Comparison of ENCODE assay signal across 10 cellular contexts in the genomic region with DNA sequence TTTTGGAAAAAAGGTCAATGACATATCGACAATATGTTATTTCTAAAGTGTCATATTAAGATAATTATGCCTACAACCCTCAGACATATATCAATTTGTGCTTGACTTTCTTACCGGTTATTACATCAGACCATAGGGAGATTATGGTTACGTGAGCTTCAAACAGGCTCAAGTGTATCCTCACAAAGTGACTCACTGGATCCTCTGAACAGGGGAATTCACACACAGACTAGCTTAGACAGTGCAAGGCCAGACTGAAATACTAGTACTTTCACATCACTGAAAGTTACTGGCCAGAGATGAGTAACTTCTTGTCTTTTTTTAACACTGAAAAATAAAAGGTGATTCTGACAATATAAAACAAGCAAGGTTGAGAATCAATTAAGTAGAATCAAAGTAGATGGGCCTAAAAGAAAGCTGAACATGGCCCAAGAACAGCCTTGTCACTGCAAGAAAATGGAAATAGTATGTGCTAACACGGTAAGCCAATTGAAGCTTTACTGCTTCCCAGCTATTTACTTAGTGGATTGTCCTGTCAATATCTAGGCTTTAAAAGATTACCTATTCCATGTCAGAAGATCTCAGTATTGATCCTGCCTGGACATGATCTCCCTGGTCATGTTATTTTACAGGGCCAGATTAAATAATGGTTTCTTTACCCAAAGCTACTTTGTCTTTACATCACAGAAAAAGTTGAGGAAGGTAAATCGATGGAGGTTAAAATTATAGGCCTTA.
DNase-seq lines count a peak whose midpoint lies in the region; ATAC-seq and TF ChIP-seq lines count a peak whose summit lies in the region.
"Had no signal": no experiment of that assay in that cellular context is flagged by ENCODE, and none has a peak within 500 bp of the region (broad histone marks: within the 10 kb centered on the region; RNA-seq: fewer than 3 reads in every experiment).

No MANE protein-coding gene starts in this region.

- no peaks in the 10 kb centered on the region for H3K27me3 ChIP-seq in SJCRH30

- no peaks in the 10 kb centered on the region for H3K9me3 ChIP-seq in SJCRH30 (replicated peaks)

- POLR2A ChIA-PET in HEK293T (lab: Yijun Ruan, JAX) = no interaction called here

- no peak overlapping the region for H3K4me3 ChIP-seq in SJCRH30

- no peaks in the 10 kb centered on the region for H3K36me3 ChIP-seq in SJCRH30

- DNase-seq in DMS53 (lab: John Stamatoyannopoulos, UW) = peak; percentile 74
- no peak for DNase-seq in HEK293T (ENCODE audit: extremely low spot score)
- peak in 1 of 2 experiments; percentile 19 for DNase-seq in SJCRH30
- DNase-seq in left lobe of liver (ENCODE audit: low spot score) = no peak
- DNase-seq in NCI-H1105 treated with DMSO at 0.1 percent for 48 hours (lab: John Stamatoyannopoulos, UW) = no peak
- DNase-seq in occipital lobe (lab: John Stamatoyannopoulos, UW) = no peak
- DNase-seq in activated T-cell treated with anti-CD3 and anti-CD28 coated beads, Interleukin-2, amount 50 U/mL, for 1 hour = no peak
- DNase-seq: immature natural killer cell, NCI-H1105 had no signal

- H3K4me1 ChIP-seq in SJCRH30 = peaks cover 4% of the 10 kb centered on the region

- peak overlapping the region; percentile 7; the same call in 1 of the 2 replicates for H3K27ac ChIP-seq in SJCRH30

- CTCF ChIA-PET in HEK293T (lab: Yijun Ruan, JAX) = no interaction called here

- ATAC-seq in left lobe of liver (peak; percentile 20), GM18519 (IDR thresholded peaks at IDR 0.05; ENCODE audit: low FRiP score, unreplicated experiment) (no peak)

TF ChIP-seq in HEK293T, 16 proteins besides CTCF, POLR2A, EP300 and RAD21:
- TF ChIP-seq BHLHE40 (IDR thresholded peaks at IDR 0.05; ENCODE audit: borderline replicate concordance) = no peak
- TF ChIP-seq, protein P1, sequence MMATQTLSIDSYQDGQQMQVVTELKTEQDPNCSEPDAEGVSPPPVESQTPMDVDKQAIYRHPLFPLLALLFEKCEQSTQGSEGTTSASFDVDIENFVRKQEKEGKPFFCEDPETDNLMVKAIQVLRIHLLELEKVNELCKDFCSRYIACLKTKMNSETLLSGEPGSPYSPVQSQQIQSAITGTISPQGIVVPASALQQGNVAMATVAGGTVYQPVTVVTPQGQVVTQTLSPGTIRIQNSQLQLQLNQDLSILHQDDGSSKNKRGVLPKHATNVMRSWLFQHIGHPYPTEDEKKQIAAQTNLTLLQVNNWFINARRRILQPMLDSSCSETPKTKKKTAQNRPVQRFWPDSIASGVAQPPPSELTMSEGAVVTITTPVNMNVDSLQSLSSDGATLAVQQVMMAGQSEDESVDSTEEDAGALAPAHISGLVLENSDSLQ (IDR thresholded peaks at IDR 0.05) = peak; percentile 18; the same call in 1 of the 2 replicates
TF ChIP-seq in HEK293T: peak in this region for 1.
